Comparison of ENCODE assay signal across 35 cellular contexts in genomic region chr16:1765826-1766225, GRCh38.
"Had no signal": no experiment of that assay in that cellular context is flagged by ENCODE, and none has a peak within 500 bp of the region (broad histone marks: within the 10 kb centered on the region; RNA-seq: fewer than 3 reads in every experiment).

No MANE protein-coding gene starts in this region.

- H3K27me3 ChIP-seq: adrenal gland, body of pancreas, esophagus squamous epithelium, gastroesophageal sphincter had no signal

- H3K27ac ChIP-seq: adrenal gland, body of pancreas, epithelial cell of prostate, esophagus squamous epithelium, gastroesophageal sphincter, WERI-Rb-1 had no signal

- H3K27ac Mint-ChIP-seq: activated B cell treated with CpG ODN at 0.5 μM for 24 hours; activated CD4-positive, alpha-beta memory T cell treated with anti-CD3 and anti-CD28 coated beads, Interleukin-2, amount 10 ng/mL, durations not matched to agents 7 days and 5 days; activated CD4-positive, alpha-beta T cell treated with anti-CD3 and anti-CD28 coated beads, Interleukin-2, amount 10 ng/mL, durations not matched to agents 7 days and 5 days; activated naive CD4-positive, alpha-beta T cell treated with anti-CD3 and anti-CD28 coated beads for 36 hours; activated naive CD4-positive, alpha-beta T cell treated with anti-CD3 and anti-CD28 coated beads, Interleukin-2, amount 50 U/mL, for 24 hours; activated naive CD8-positive, alpha-beta T cell treated with anti-CD3 and anti-CD28 coated beads for 36 hours; activated naive CD8-positive, alpha-beta T cell treated with anti-CD3 and anti-CD28 coated beads, Interleukin-2, amount 50 U/mL, for 24 hours; activated T-helper 1 cell treated with anti-CD3 and anti-CD28 coated beads, Interleukin-12 subunit alpha, Interleukin-12 subunit beta, Interleukin-2, Interleukin-4 antibody, amounts not matched to agents 30 ng/mL and 10 ng/mL and 1 ng/mL, durations not matched to agents 14 hours and 24 hours and 36 hours; activated T-helper 2 cell treated with anti-CD3 and anti-CD28 coated beads, Interferon-gamma antibody, Interleukin-2, Interleukin-4, amounts not matched to agents 10 μg/mL and 5 μg/mL and 100 μg/mL, durations not matched to agents 14 hours and 24 hours and 36 hours; effector memory CD8-positive, alpha-beta T cell; T-helper 17 cell; T-helper 2 cell treated with Interferon-gamma antibody and Interleukin-4, amounts not matched to agents 5 μg/mL and 100 μg/mL, for 36 hours had no signal

- FAIRE-seq: colon, endothelial cell of umbilical vein had no signal

- H3K27me3 Mint-ChIP-seq: activated B cell treated with CpG ODN at 0.5 μM for 24 hours; activated CD4-positive, alpha-beta memory T cell treated with anti-CD3 and anti-CD28 coated beads, Interleukin-2, amount 10 ng/mL, durations not matched to agents 7 days and 5 days; activated CD4-positive, alpha-beta T cell treated with anti-CD3 and anti-CD28 coated beads, Interleukin-2, amount 10 ng/mL, durations not matched to agents 7 days and 5 days; activated naive CD4-positive, alpha-beta T cell treated with anti-CD3 and anti-CD28 coated beads, Interleukin-2, amount 50 U/mL, for 24 hours; activated naive CD8-positive, alpha-beta T cell treated with anti-CD3 and anti-CD28 coated beads for 36 hours; activated naive CD8-positive, alpha-beta T cell treated with anti-CD3 and anti-CD28 coated beads, Interleukin-2, amount 50 U/mL, for 24 hours; effector memory CD8-positive, alpha-beta T cell; T-helper 17 cell had no signal

- DNase-seq: activated B cell treated with CpG ODN at 0.5 μM for 24 hours; activated CD4-positive, alpha-beta memory T cell treated with anti-CD3 and anti-CD28 coated beads, Interleukin-2, amount 10 ng/mL, durations not matched to agents 7 days and 5 days; activated CD4-positive, alpha-beta T cell treated with anti-CD3 and anti-CD28 coated beads, Interleukin-2, amount 10 ng/mL, durations not matched to agents 7 days and 5 days; activated CD4-positive, alpha-beta T cell treated with anti-CD3 and anti-CD28 coated beads, Interleukin-2, amount 50 U/mL, for 4 hours; activated CD8-positive, alpha-beta memory T cell treated with anti-CD3 and anti-CD28 coated beads, Interleukin-2, amount 50 U/mL, for 48 hours; activated effector memory CD4-positive, alpha-beta T cell treated with anti-CD3 and anti-CD28 coated beads, Interleukin-2, amount 50 U/mL, for 16 hours; activated naive CD4-positive, alpha-beta T cell treated with anti-CD3 and anti-CD28 coated beads for 36 hours; activated naive CD8-positive, alpha-beta T cell treated with anti-CD3 and anti-CD28 coated beads for 36 hours; activated naive CD8-positive, alpha-beta T cell treated with anti-CD3 and anti-CD28 coated beads, Interleukin-2, amount 50 U/mL, for 24 hours; activated T-cell treated with anti-CD3 and anti-CD28 coated beads for 4 hours; activated T-cell treated with anti-CD3 and anti-CD28 coated beads, Interleukin-2, amount 50 U/mL, for 48 hours; adrenal gland; amygdala; aorta; body of pancreas; cortex of kidney; dermis blood vessel endothelial cell; effector CD4-positive, alpha-beta T cell; effector memory CD8-positive, alpha-beta T cell; esophagus squamous epithelium; foreskin melanocyte; head of caudate nucleus; T-helper 1 cell; T-helper 17 cell; T1000; WERI-Rb-1 had no signal

- H3K4me3 Mint-ChIP-seq: activated B cell treated with CpG ODN at 0.5 μM for 24 hours; activated CD4-positive, alpha-beta memory T cell treated with anti-CD3 and anti-CD28 coated beads, Interleukin-2, amount 10 ng/mL, durations not matched to agents 7 days and 5 days; activated CD4-positive, alpha-beta T cell treated with anti-CD3 and anti-CD28 coated beads, Interleukin-2, amount 10 ng/mL, durations not matched to agents 7 days and 5 days; activated naive CD4-positive, alpha-beta T cell treated with anti-CD3 and anti-CD28 coated beads for 36 hours; activated naive CD4-positive, alpha-beta T cell treated with anti-CD3 and anti-CD28 coated beads, Interleukin-2, amount 50 U/mL, for 24 hours; activated naive CD8-positive, alpha-beta T cell treated with anti-CD3 and anti-CD28 coated beads for 36 hours; activated naive CD8-positive, alpha-beta T cell treated with anti-CD3 and anti-CD28 coated beads, Interleukin-2, amount 50 U/mL, for 24 hours; activated T-helper 1 cell treated with anti-CD3 and anti-CD28 coated beads, Interleukin-12 subunit alpha, Interleukin-12 subunit beta, Interleukin-2, Interleukin-4 antibody, amounts not matched to agents 30 ng/mL and 10 ng/mL and 1 ng/mL, durations not matched to agents 14 hours and 24 hours and 36 hours; effector memory CD8-positive, alpha-beta T cell; T-helper 17 cell; T-helper 2 cell treated with Interferon-gamma antibody and Interleukin-4, amounts not matched to agents 5 μg/mL and 100 μg/mL, for 36 hours had no signal

- H3K9me3 ChIP-seq: adrenal gland, body of pancreas, esophagus squamous epithelium, gastroesophageal sphincter had no signal

- H3K9me3 Mint-ChIP-seq: activated B cell treated with CpG ODN at 0.5 μM for 24 hours; activated CD4-positive, alpha-beta memory T cell treated with anti-CD3 and anti-CD28 coated beads, Interleukin-2, amount 10 ng/mL, durations not matched to agents 7 days and 5 days; activated CD4-positive, alpha-beta T cell treated with anti-CD3 and anti-CD28 coated beads, Interleukin-2, amount 10 ng/mL, durations not matched to agents 7 days and 5 days; activated naive CD4-positive, alpha-beta T cell treated with anti-CD3 and anti-CD28 coated beads for 36 hours; activated naive CD4-positive, alpha-beta T cell treated with anti-CD3 and anti-CD28 coated beads, Interleukin-2, amount 50 U/mL, for 24 hours; activated naive CD8-positive, alpha-beta T cell treated with anti-CD3 and anti-CD28 coated beads for 36 hours; activated naive CD8-positive, alpha-beta T cell treated with anti-CD3 and anti-CD28 coated beads, Interleukin-2, amount 50 U/mL, for 24 hours; activated T-helper 1 cell treated with anti-CD3 and anti-CD28 coated beads, Interleukin-12 subunit alpha, Interleukin-12 subunit beta, Interleukin-2, Interleukin-4 antibody, amounts not matched to agents 30 ng/mL and 10 ng/mL and 1 ng/mL, durations not matched to agents 14 hours and 24 hours and 36 hours; activated T-helper 2 cell treated with anti-CD3 and anti-CD28 coated beads, Interferon-gamma antibody, Interleukin-2, Interleukin-4, amounts not matched to agents 10 μg/mL and 5 μg/mL and 100 μg/mL, durations not matched to agents 14 hours and 24 hours and 36 hours; effector memory CD8-positive, alpha-beta T cell; T-helper 2 cell treated with Interferon-gamma antibody and Interleukin-4, amounts not matched to agents 5 μg/mL and 100 μg/mL, for 36 hours had no signal

- H3K4me3 ChIP-seq: adrenal gland, body of pancreas, esophagus squamous epithelium, gastroesophageal sphincter had no signal

- ATAC-seq: activated CD4-positive, CD25-positive, alpha-beta regulatory T cell treated with anti-CD3 and anti-CD28 coated beads, Interleukin-2, amount 50 U/mL, for 24 hours; activated naive CD8-positive, alpha-beta T cell treated with anti-CD3 and anti-CD28 coated beads, Interleukin-2, amount 50 U/mL, for 24 hours; body of pancreas; effector memory CD8-positive, alpha-beta T cell; gastroesophageal sphincter; T-helper 17 cell had no signal
